ENCODE assay signal across 28 cellular contexts in the genomic region with DNA sequence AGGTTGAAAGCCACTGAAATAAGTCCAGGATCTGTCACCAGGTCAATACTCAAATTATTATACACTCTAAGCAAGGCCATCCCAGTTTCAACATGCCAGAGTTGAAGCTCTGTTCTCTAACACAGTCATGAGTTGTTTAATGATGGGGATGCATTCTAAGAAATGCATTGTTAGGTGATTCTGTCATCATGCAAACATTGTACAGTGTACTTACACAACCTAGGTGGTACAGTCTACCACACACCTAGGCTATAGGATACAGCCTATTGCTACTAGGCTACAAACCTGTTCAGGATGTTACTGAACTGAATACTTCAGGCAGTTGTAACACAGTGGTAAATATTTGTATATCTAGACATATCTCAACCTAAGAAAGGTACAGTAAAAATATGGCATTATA.
DNase-seq lines count a peak whose midpoint lies in the region; ATAC-seq and TF ChIP-seq lines count a peak whose summit lies in the region.
"Had no signal": no experiment of that assay in that cellular context is flagged by ENCODE, and none has a peak within 500 bp of the region (broad histone marks: within the 10 kb centered on the region; RNA-seq: fewer than 3 reads in every experiment).

No MANE protein-coding gene starts in this region.

- POLR2A ChIA-PET in MCF 10A (lab: Yijun Ruan, JAX): interaction anchor here (0.7 to 1.5 kb wide), 4 partner anchors 13 to 258 kb away, joined by 3 to 4 read pairs (median 3); a partner anchor contains a TSS
- POLR2A ChIA-PET in SK-N-SH (lab: Yijun Ruan, JAX): no interaction called here

- H3K27ac ChIP-seq in breast epithelium (no peak overlapping the region), trophoblast cell (ENCODE audit: low read depth, low read length) (no peak overlapping the region), SK-N-SH (ENCODE audit: low read depth in 2 of 2, low read length in 1 of 2) (no peak overlapping the region)
- H3K27ac ChIP-seq: gastrocnemius medialis, parathyroid adenoma, thyroid gland had no signal

- H3K4me3 ChIP-seq in breast epithelium (no peak overlapping the region), choroid plexus epithelial cell (ENCODE audit: low read depth, low read length) (no peak overlapping the region), trophoblast cell (ENCODE audit: low read depth, low read length) (no peak overlapping the region), BE2C (ENCODE audit: low read depth, low read length) (no peak overlapping the region), SK-N-SH (ENCODE audit: low read depth in 2 of 2, low read length in 1 of 2) (no peak overlapping the region)
- H3K4me3 ChIP-seq: gastrocnemius medialis, GM23338, thyroid gland had no signal

- no peak overlapping the region for H3K18ac ChIP-seq in trophoblast cell (ENCODE audit: low read length)

- ATAC-seq in natural killer cell: no peak
- ATAC-seq: gastrocnemius medialis; GM23338; stimulated activated naive B cell treated with anti-CD40 and anti-IgM and Interleukin-4, amounts not matched to agents 10 μg/mL and 1 μg/mL and 100 μg/mL, for 72 hours had no signal

- H3K4me3 Mint-ChIP-seq in MCF 10A (ENCODE audit: unreplicated experiment) (no peak overlapping the region), natural killer cell (no peak overlapping the region)
- H3K4me3 Mint-ChIP-seq: CD14-positive monocyte; GM23338; natural killer cell treated with Interleukin-12 subunit alpha and Interleukin-12 subunit beta and Interleukin-15 and Interleukin-18, amount 100 ng/mL, for 72 hours; stimulated activated naive B cell treated with anti-CD40 and anti-IgM and Interleukin-4, amounts not matched to agents 10 μg/mL and 1 μg/mL and 100 μg/mL, for 72 hours; T-helper 1 cell treated with Interleukin-12 subunit alpha and Interleukin-12 subunit beta and Interleukin-4 antibody, amounts not matched to agents 30 μg/mL and 1 μg/mL, for 36 hours had no signal

- H2BK12ac ChIP-seq in trophoblast cell (ENCODE audit: low read length): no peak overlapping the region

- no peak for TF ChIP-seq RAD21 in SK-N-SH (IDR thresholded peaks at IDR 0.05; ENCODE audit: low read length)

- H3K9me3 Mint-ChIP-seq in MCF 10A (ENCODE audit: unreplicated experiment) (no peaks in the 10 kb centered on the region), natural killer cell (no peaks in the 10 kb centered on the region)
- H3K9me3 Mint-ChIP-seq: CD14-positive monocyte; GM23338; natural killer cell treated with Interleukin-12 subunit alpha and Interleukin-12 subunit beta and Interleukin-15 and Interleukin-18, amount 100 ng/mL, for 72 hours; stimulated activated naive B cell treated with anti-CD40 and anti-IgM and Interleukin-4, amounts not matched to agents 10 μg/mL and 1 μg/mL and 100 μg/mL, for 72 hours; T-helper 1 cell treated with Interleukin-12 subunit alpha and Interleukin-12 subunit beta and Interleukin-4 antibody, amounts not matched to agents 30 μg/mL and 1 μg/mL, for 36 hours had no signal

- no peak overlapping the region for H4K91ac ChIP-seq in trophoblast cell (ENCODE audit: low read depth, low read length)

- H4K8ac ChIP-seq in trophoblast cell (ENCODE audit: low read depth, low read length): no peak overlapping the region

- no peak overlapping the region for H3K23ac ChIP-seq in trophoblast cell (ENCODE audit: low read length)

- H2AFZ ChIP-seq in trophoblast cell (ENCODE audit: insufficient read depth, low read length, poor library complexity): no peak overlapping the region
- no peak overlapping the region for H2AFZ ChIP-seq in SK-N-SH (ENCODE audit: low read depth)
- H2AFZ ChIP-seq: GM23338, parathyroid adenoma had no signal

- no peaks in the 10 kb centered on the region for H3K9me3 ChIP-seq in breast epithelium
- no peaks in the 10 kb centered on the region for H3K9me3 ChIP-seq in trophoblast cell (ENCODE audit: insufficient read depth, low read depth, low read length)
- H3K9me3 ChIP-seq in BE2C: no peaks in the 10 kb centered on the region
- H3K9me3 ChIP-seq in SK-N-SH: no peaks in the 10 kb centered on the region
- H3K9me3 ChIP-seq: gastrocnemius medialis, thyroid gland had no signal

- H2AK5ac ChIP-seq in trophoblast cell (ENCODE audit: low read length): no peak overlapping the region

- no peak for TF ChIP-seq EP300 in SK-N-SH (IDR thresholded peaks at IDR 0.05; ENCODE audit: borderline replicate concordance in 1 of 2, low read depth in 1 of 2, low read length in 1 of 2)

- no TSS peak for BruUV-seq in MCF 10A (replicated peaks; lab: Mats Ljungman, UMichigan)

- peaks cover 23% of the 10 kb centered on the region for H3F3A ChIP-seq in SK-N-SH (replicated peaks; ENCODE audit: insufficient read depth)

- peaks cover 6% of the 10 kb centered on the region for H3K4me1 Mint-ChIP-seq in MCF 10A (ENCODE audit: insufficient read depth, unreplicated experiment)
- peaks cover 26 to 37% of the 10 kb centered on the region in 2 donors for H3K4me1 Mint-ChIP-seq in natural killer cell

- DNase-seq in MCF 10A (ENCODE audit: unreplicated experiment) (peak; percentile 21), breast epithelium (ENCODE audit: low spot score in 2 of 2) (no peak), NCI-H69 (lab: John Stamatoyannopoulos, UW) (peak; percentile 7), choroid plexus epithelial cell (ENCODE audit: low read depth) (peak; percentile 37), trophoblast cell (peak; percentile 35 to 86), natural killer cell (no peak), BE2C (no peak), SK-N-SH (no peak)
- DNase-seq: ACHN; activated CD4-positive, alpha-beta T cell treated with anti-CD3 and anti-CD28 coated beads, Interleukin-2, amount 50 U/mL, for 1 hour; activated CD8-positive, alpha-beta memory T cell treated with anti-CD3 and anti-CD28 coated beads, Interleukin-2, amount 50 U/mL, for 48 hours; activated effector memory CD4-positive, alpha-beta T cell treated with Interleukin-2 at 50 U/mL for 16 hours; dermis blood vessel endothelial cell; DMS 273 treated with DMSO at 0.1 percent for 48 hours; gastrocnemius medialis; KG1; kidney glomerular epithelial cell; NCI-H1048; NCI-H2081; NCI-H510A; SHP77 treated with DMSO at 0.1 percent for 48 hours; stimulated activated naive B cell treated with anti-CD40 and anti-IgM and Interleukin-4, amounts not matched to agents 10 μg/mL and 1 μg/mL and 100 μg/mL, for 72 hours; thyroid gland had no signal

- TF ChIP-seq POLR2A in breast epithelium (IDR thresholded peaks at IDR 0.05): no peak

- H3K27me3 ChIP-seq in breast epithelium: no peaks in the 10 kb centered on the region
- no peaks in the 10 kb centered on the region for H3K27me3 ChIP-seq in trophoblast cell (ENCODE audit: insufficient read depth, low read length)
- H3K27me3 ChIP-seq in BE2C: no peaks in the 10 kb centered on the region
- H3K27me3 ChIP-seq in SK-N-SH (ENCODE audit: insufficient read depth): no peaks in the 10 kb centered on the region
- H3K27me3 ChIP-seq: gastrocnemius medialis, thyroid gland had no signal

- H4K20me1 ChIP-seq in SK-N-SH (ENCODE audit: insufficient read depth): no peaks in the 10 kb centered on the region; the same call in 1 of the 2 replicates

- H3K4me2 ChIP-seq in trophoblast cell (ENCODE audit: low read length) (no peak overlapping the region), SK-N-SH (no peak overlapping the region)
- H3K4me2 ChIP-seq: GM23338 had no signal

- intact Hi-C loops in MCF 10A (cut with micrococcal nuclease) (no loop called here), breast epithelium (cut with DNase I; ENCODE audit: low total_unique reads) (no loop called here), natural killer cell (cut with micrococcal nuclease) (no loop called here)

- H3K9ac ChIP-seq in trophoblast cell (ENCODE audit: low read length): no peak overlapping the region
- H3K9ac ChIP-seq in SK-N-SH: no peak overlapping the region
- H3K9ac ChIP-seq: parathyroid adenoma had no signal

- H3K27ac Mint-ChIP-seq in MCF 10A (ENCODE audit: low read depth, unreplicated experiment) (no peak overlapping the region), natural killer cell (no peak overlapping the region)
- H3K27ac Mint-ChIP-seq: CD14-positive monocyte; GM23338; stimulated activated naive B cell treated with anti-CD40 and anti-IgM and Interleukin-4, amounts not matched to agents 10 μg/mL and 1 μg/mL and 100 μg/mL, for 72 hours; T-helper 1 cell treated with Interleukin-12 subunit alpha and Interleukin-12 subunit beta and Interleukin-4 antibody, amounts not matched to agents 30 μg/mL and 1 μg/mL, for 36 hours had no signal

- peaks cover 36% of the 10 kb centered on the region for H3K36me3 Mint-ChIP-seq in MCF 10A (ENCODE audit: insufficient read depth, unreplicated experiment)
- no peaks in the 10 kb centered on the region for H3K36me3 Mint-ChIP-seq in natural killer cell
- H3K36me3 Mint-ChIP-seq: natural killer cell treated with Interleukin-12 subunit alpha and Interleukin-12 subunit beta and Interleukin-15 and Interleukin-18, amount 100 ng/mL, for 72 hours had no signal

- H3K9me2 ChIP-seq in SK-N-SH: no peaks in the 10 kb centered on the region

- no peaks in the 10 kb centered on the region for H3K79me2 ChIP-seq in trophoblast cell (ENCODE audit: control insufficient read depth, insufficient read depth, low read length, poor library complexity)
- H3K79me2 ChIP-seq in SK-N-SH (ENCODE audit: insufficient read depth): no peaks in the 10 kb centered on the region; the same call in 1 of the 2 replicates
- H3K79me2 ChIP-seq: parathyroid adenoma had no signal

- no peak overlapping the region for H3K14ac ChIP-seq in trophoblast cell (ENCODE audit: low read length)

- no peak overlapping the region for H3K4ac ChIP-seq in trophoblast cell (ENCODE audit: low read depth, low read length)

- CTCF ChIA-PET in MCF 10A (lab: Yijun Ruan, JAX): no interaction called here
- CTCF ChIA-PET in SK-N-SH (lab: Yijun Ruan, JAX): no interaction called here

- no peaks in the 10 kb centered on the region for H3K27me3 Mint-ChIP-seq in MCF 10A (ENCODE audit: insufficient read depth, unreplicated experiment)
- H3K27me3 Mint-ChIP-seq in natural killer cell (ENCODE audit: low read depth in 2 of 2): no peaks in the 10 kb centered on the region
- H3K27me3 Mint-ChIP-seq: natural killer cell treated with Interleukin-12 subunit alpha and Interleukin-12 subunit beta and Interleukin-15 and Interleukin-18, amount 100 ng/mL, for 72 hours; stimulated activated naive B cell treated with anti-CD40 and anti-IgM and Interleukin-4, amounts not matched to agents 10 μg/mL and 1 μg/mL and 100 μg/mL, for 72 hours had no signal

- H3K4me1 ChIP-seq in breast epithelium: no peaks in the 10 kb centered on the region
- H3K4me1 ChIP-seq in trophoblast cell (ENCODE audit: control insufficient read depth in 1 of 2, insufficient read depth in 2 of 2, low read length in 2 of 2): no peaks in the 10 kb centered on the region
- H3K4me1 ChIP-seq in BE2C: no peaks in the 10 kb centered on the region
- H3K4me1 ChIP-seq in SK-N-SH (ENCODE audit: control insufficient read depth in 1 of 2, insufficient read depth in 2 of 2, low read depth in 1 of 2, low read length in 1 of 2): peaks cover 2 to 8% of the 10 kb centered on the region in 2 experiments; a peak in 3 of 4 replicates
- H3K4me1 ChIP-seq: parathyroid adenoma had no signal

- H3K79me1 ChIP-seq in trophoblast cell (ENCODE audit: low read length): no peaks in the 10 kb centered on the region

- H4K12ac ChIP-seq in trophoblast cell (ENCODE audit: low read depth, low read length): no peak overlapping the region

- no peak overlapping the region for H2BK120ac ChIP-seq in trophoblast cell (ENCODE audit: insufficient read depth, low read length, poor library complexity)

- H3K36me3 ChIP-seq in breast epithelium: no peaks in the 10 kb centered on the region
- H3K36me3 ChIP-seq in trophoblast cell (ENCODE audit: control insufficient read depth in 1 of 2, insufficient read depth in 2 of 2, low read length in 2 of 2): peaks cover 2% of the 10 kb centered on the region in 2 experiments
- no peaks in the 10 kb centered on the region for H3K36me3 ChIP-seq in BE2C
- peaks cover 0 to 1% of the 10 kb centered on the region in 2 experiments for H3K36me3 ChIP-seq in SK-N-SH (replicated peaks in 1 of 2; ENCODE audit: control insufficient read depth in 1 of 2, insufficient read depth in 2 of 2, low read length in 1 of 2)
- H3K36me3 ChIP-seq: gastrocnemius medialis, thyroid gland had no signal

- TF ChIP-seq CTCF in MCF 10A (IDR thresholded peaks at IDR 0.05; ENCODE audit: unreplicated experiment) (no peak), breast epithelium (IDR thresholded peaks at IDR 0.05) (no peak), choroid plexus epithelial cell (conservative IDR thresholded peaks at IDR 0.05; ENCODE audit: low read depth, low read length) (no peak), natural killer cell (IDR thresholded peaks at IDR 0.05) (no peak), BE2C (IDR thresholded peaks at IDR 0.05; ENCODE audit: low read depth, low read length) (no peak), SK-N-SH (IDR thresholded peaks at IDR 0.05) (no peak)

- no peak overlapping the region for H2BK5ac ChIP-seq in trophoblast cell (ENCODE audit: low read depth, low read length, poor library complexity)

Comparison
In these comparisons a context has a peak if more than half of its experiments do, and no peak if none do; other contexts are left out.
1. DNase-seq: peak in MCF 10A (single experiment), NCI-H69 (single experiment), choroid plexus epithelial cell (single experiment) and trophoblast cell (2 of 2); none in breast epithelium (0 of 2), natural killer cell (single experiment), BE2C (single experiment) and SK-N-SH (single experiment).